8 cellular contexts compared by ENCODE assay signal in genomic region chr11:86041975-86042378, GRCh38. TPM values are rescaled to one million over a fixed set of nuclear protein-coding genes. Genes with fewer than 3 reads are reported as not detected.
A peak's percentile ranks its signal among the peaks of the same experiment; 100 is the strongest.
DNase-seq lines count a peak whose midpoint lies in the region; ATAC-seq, FAIRE-seq and TF ChIP-seq lines count a peak whose summit lies in the region.

No MANE protein-coding gene starts in this region.

- peak; percentile 95 for FAIRE-seq in H54 (lab: Jason Lieb, UNC)

- peak; percentile 85 for TF ChIP-seq CTCF in LNCAP (IDR thresholded peaks at IDR 0.05)
- TF ChIP-seq CTCF in body of pancreas (IDR thresholded peaks at IDR 0.05) = peak; percentile 73 to 94 (median 86)
- peak; percentile 85 to 96 (median 90) for TF ChIP-seq CTCF in gastrocnemius medialis (IDR thresholded peaks at IDR 0.05 in 4 of 5, conservative IDR thresholded peaks at IDR 0.05 in 1 of 5)

- DNase-seq in Right ventricle myocardium inferior (ENCODE audit: missing footprints) (no peak), cardiac septum (ENCODE audit: low spot score) (no peak), H54 (ENCODE audit: insufficient read length, low spot score) (peak; percentile 30), RPMI8226 (peak; percentile 86), body of pancreas (peak; percentile 70 to 85 (median 70)), hippocampal formation (lab: John Stamatoyannopoulos, UW) (peak; percentile 40 to 93), gastrocnemius medialis (peak; percentile 54 to 60)

- H3K9me3 ChIP-seq in body of pancreas = no peaks in the 10 kb centered on the region
- no peaks in the 10 kb centered on the region for H3K9me3 ChIP-seq in gastrocnemius medialis

- peak; percentile 80 for ATAC-seq in Right ventricle myocardium inferior
- ATAC-seq in body of pancreas = peak; percentile 91
- ATAC-seq in gastrocnemius medialis = peak; percentile 76 to 82

- WGBS in body of pancreas, 2 donors = 1% methylated on average over 2 of the region's 2 CpGs

- intact Hi-C loops in Right ventricle myocardium inferior (cut with DNase I) (loop anchor here (1.0 kb wide), 2 partner anchors 27 to 151 kb away; partner anchors contain the start of gene PICALM), cardiac septum (cut with DNase I) (loop anchor here (2.0 kb wide), 2 partner anchors 27 to 151 kb away; partner anchors contain the start of gene PICALM), body of pancreas (cut with DNase I) (loop anchor here (10.0 kb wide), 1 partner anchor 153 kb away; no protein-coding TSS in a partner anchor), gastrocnemius medialis (cut with DNase I; ENCODE audit: low total_unique reads) (loop anchor here (1.0 to 10.0 kb wide), 6 partner anchors 19 to 187 kb away; partner anchors contain the start of genes CCDC83 and PICALM)

- H3K4me3 ChIP-seq in body of pancreas (no peak overlapping the region), gastrocnemius medialis (peak overlapping the region; percentile 30 to 69 (median 42))

- H3K27me3 ChIP-seq in body of pancreas = no peaks in the 10 kb centered on the region
- no peaks in the 10 kb centered on the region for H3K27me3 ChIP-seq in gastrocnemius medialis

- in situ Hi-C loops in gastrocnemius medialis (cut with MboI; ENCODE audit: low sequenced_read_pairs in 4 of 4) = loop anchor here in 3 of 4 donors (5.0 to 25.0 kb wide), 4 partner anchors 150 to 380 kb away; partner anchors contain the start of gene CREBZF (in 1 of the 3)

- no peaks in the 10 kb centered on the region for H3K36me3 ChIP-seq in body of pancreas (replicated peaks in 1 of 2; ENCODE audit: insufficient read depth in 1 of 2, low read depth in 2 of 2)
- no peaks in the 10 kb centered on the region for H3K36me3 ChIP-seq in gastrocnemius medialis

- H3K27ac ChIP-seq in body of pancreas (peak overlapping the region in 3 of 4 donors; percentile 27 to 61 (median 51)), gastrocnemius medialis (peak overlapping the region; percentile 74 to 83 (median 80))

- H3K4me1 ChIP-seq in body of pancreas (peaks cover 51% of the 10 kb centered on the region), gastrocnemius medialis (peaks cover 81 to 84% of the 10 kb centered on the region in 2 donors)

- TF ChIP-seq POLR2A in H54 (IDR thresholded peaks at IDR 0.05; ENCODE audit: low read depth, low read length) (no peak), body of pancreas (IDR thresholded peaks at IDR 0.05) (no peak), gastrocnemius medialis (IDR thresholded peaks at IDR 0.05) (no peak)

RNA-seq across cellular contexts. Expression of gene PICALM, which starts 26.9 kb away (rescaled TPM):
- total RNA-seq in Right ventricle myocardium inferior (126 TPM), cardiac septum (213 TPM), body of pancreas (100 to 1,000 TPM in 1 of 2 donors, 10 to 100 TPM in 1; 97.8 to 132 TPM), gastrocnemius medialis (100 to 1,000 TPM in 2 of 4 donors, 10 to 100 TPM in 2; 82.3 to 125 (median 107) TPM)

Comparison
In these comparisons a context has a peak if more than half of its experiments do, and no peak if none do; other contexts are left out.
1. DNase-seq: peak in H54 (single experiment), RPMI8226 (single experiment), body of pancreas (4 of 4), hippocampal formation (2 of 2) and gastrocnemius medialis (2 of 2); none in Right ventricle myocardium inferior (single experiment) and cardiac septum (single experiment).
2. H3K4me3 ChIP-seq: peak in gastrocnemius medialis (4 of 4); none in body of pancreas (0 of 2).
3. Peak in every context shown above with its lines, with median percentiles within 50 percentile points of each other: ATAC-seq and CTCF ChIP-seq.